In the genomic region with DNA sequence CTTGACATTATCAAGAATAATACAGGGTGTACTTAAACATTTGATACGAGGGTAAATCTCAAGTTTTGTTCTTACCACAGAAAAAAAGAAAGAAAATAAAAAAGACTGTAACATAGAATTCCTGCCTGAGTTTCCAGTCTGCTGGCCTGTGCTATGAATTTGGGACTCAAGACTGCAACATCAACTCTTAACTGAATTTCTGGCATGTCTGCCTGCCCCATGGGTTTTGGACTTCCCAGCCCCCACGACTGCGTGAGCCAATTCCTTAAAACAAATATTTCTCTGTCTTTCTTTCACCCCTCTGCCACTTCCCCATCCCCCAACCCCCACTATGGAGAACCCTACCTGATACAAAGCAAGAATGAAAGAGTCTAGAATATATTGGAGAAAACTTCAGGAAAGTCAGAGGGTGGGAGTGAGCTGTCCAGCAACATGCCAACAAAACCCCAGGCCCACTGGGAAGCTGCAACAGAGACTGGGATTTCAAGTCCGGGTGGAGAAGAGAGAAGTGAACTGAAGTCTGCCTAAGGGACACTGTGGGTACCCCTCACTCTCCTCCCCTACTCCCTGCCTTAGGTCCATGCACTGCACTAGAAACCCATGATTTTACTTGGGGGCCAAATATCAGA, we compare ENCODE assay signal across 14 cellular contexts. TPM values are rescaled to one million over a fixed set of nuclear protein-coding genes. Genes with fewer than 3 reads are reported as not detected.
DNase-seq lines count a peak whose midpoint lies in the region; ATAC-seq and TF ChIP-seq lines count a peak whose summit lies in the region.
"Had no signal": no experiment of that assay in that cellular context is flagged by ENCODE, and none has a peak within 500 bp of the region (broad histone marks: within the 10 kb centered on the region; RNA-seq: fewer than 3 reads in every experiment).

No MANE protein-coding gene starts in this region.

- H3K23ac ChIP-seq in mesenchymal stem cell (ENCODE audit: low read length in 2 of 2), result no peak overlapping the region

- H3K4me3 Mint-ChIP-seq in activated T-helper 1 cell treated with anti-CD3 and anti-CD28 coated beads, Interleukin-12 subunit alpha, Interleukin-12 subunit beta, Interleukin-2, Interleukin-4 antibody, amounts not matched to agents 30 ng/mL and 10 ng/mL and 1 ng/mL, durations not matched to agents 14 hours and 24 hours and 36 hours, result no peak overlapping the region
- peak overlapping the region; percentile 67 for H3K4me3 Mint-ChIP-seq in stimulated activated memory B cell treated with anti-CD40 and anti-IgM and Interleukin-4, amounts not matched to agents 10 μg/mL and 1 μg/mL and 100 μg/mL, for 72 hours
- H3K4me3 Mint-ChIP-seq: nephron progenitor cell had no signal

- H3K4me3 ChIP-seq in HEK293 (ENCODE audit: low read depth, low read length), result no peak overlapping the region
- H3K4me3 ChIP-seq in mesenchymal stem cell (ENCODE audit: insufficient read depth in 1 of 2, low read depth in 1 of 2, low read length in 2 of 2), result no peak overlapping the region
- H3K4me3 ChIP-seq in left ventricle myocardium inferior, result no peak overlapping the region
- H3K4me3 ChIP-seq in aorta (ENCODE audit: low read length in 2 of 2), result no peak overlapping the region
- H3K4me3 ChIP-seq: dorsolateral prefrontal cortex had no signal

- H3K18ac ChIP-seq in mesenchymal stem cell (ENCODE audit: low read depth in 1 of 2, low read length in 2 of 2), result no peak overlapping the region

- no peak overlapping the region for H3K14ac ChIP-seq in mesenchymal stem cell (ENCODE audit: low read length in 2 of 2)

- no peak overlapping the region for H2BK12ac ChIP-seq in mesenchymal stem cell (ENCODE audit: low read length in 2 of 2)

- peak overlapping the region; percentile 86 for H3K27ac Mint-ChIP-seq in activated T-helper 1 cell treated with anti-CD3 and anti-CD28 coated beads, Interleukin-12 subunit alpha, Interleukin-12 subunit beta, Interleukin-2, Interleukin-4 antibody, amounts not matched to agents 30 ng/mL and 10 ng/mL and 1 ng/mL, durations not matched to agents 14 hours and 24 hours and 36 hours
- peak overlapping the region; percentile 85 for H3K27ac Mint-ChIP-seq in stimulated activated memory B cell treated with anti-CD40 and anti-IgM and Interleukin-4, amounts not matched to agents 10 μg/mL and 1 μg/mL and 100 μg/mL, for 72 hours
- H3K27ac Mint-ChIP-seq: nephron progenitor cell had no signal

- no peak overlapping the region for H2AK5ac ChIP-seq in mesenchymal stem cell (ENCODE audit: low read length, severe bottlenecking)

- H3K4ac ChIP-seq in mesenchymal stem cell (ENCODE audit: low read depth in 1 of 2, low read length in 2 of 2), result no peak overlapping the region

- H3K27ac ChIP-seq in HEK293 (ENCODE audit: extremely low read depth, low read depth, low read length), result no peak overlapping the region
- H3K27ac ChIP-seq in mesenchymal stem cell (ENCODE audit: low read length, poor library complexity, severe bottlenecking), result no peak overlapping the region
- H3K27ac ChIP-seq in left ventricle myocardium inferior (replicated peaks), result no peak overlapping the region
- H3K27ac ChIP-seq in aorta (ENCODE audit: low read depth in 1 of 2, low read length in 2 of 2), result no peak overlapping the region
- H3K27ac ChIP-seq: dorsolateral prefrontal cortex had no signal

- no peaks in the 10 kb centered on the region for H3K9me3 Mint-ChIP-seq in activated T-helper 1 cell treated with anti-CD3 and anti-CD28 coated beads, Interleukin-12 subunit alpha, Interleukin-12 subunit beta, Interleukin-2, Interleukin-4 antibody, amounts not matched to agents 30 ng/mL and 10 ng/mL and 1 ng/mL, durations not matched to agents 14 hours and 24 hours and 36 hours
- H3K9me3 Mint-ChIP-seq in stimulated activated memory B cell treated with anti-CD40 and anti-IgM and Interleukin-4, amounts not matched to agents 10 μg/mL and 1 μg/mL and 100 μg/mL, for 72 hours, result no peaks in the 10 kb centered on the region

- peaks cover 26% of the 10 kb centered on the region for H3K4me1 Mint-ChIP-seq in activated T-helper 1 cell treated with anti-CD3 and anti-CD28 coated beads, Interleukin-12 subunit alpha, Interleukin-12 subunit beta, Interleukin-2, Interleukin-4 antibody, amounts not matched to agents 30 ng/mL and 10 ng/mL and 1 ng/mL, durations not matched to agents 14 hours and 24 hours and 36 hours (ENCODE audit: low read depth)
- peaks cover 63% of the 10 kb centered on the region for H3K4me1 Mint-ChIP-seq in stimulated activated memory B cell treated with anti-CD40 and anti-IgM and Interleukin-4, amounts not matched to agents 10 μg/mL and 1 μg/mL and 100 μg/mL, for 72 hours

- no peak overlapping the region for H3K4me2 ChIP-seq in mesenchymal stem cell (ENCODE audit: low read length, poor library complexity, severe bottlenecking)

- no peaks in the 10 kb centered on the region for H3K9me3 ChIP-seq in HEK293 (ENCODE audit: control insufficient read depth, insufficient read depth, low read depth, low read length)
- H3K9me3 ChIP-seq in mesenchymal stem cell (ENCODE audit: control insufficient read depth, low read length), result no peaks in the 10 kb centered on the region
- no peaks in the 10 kb centered on the region for H3K9me3 ChIP-seq in left ventricle myocardium inferior (replicated peaks)
- no peaks in the 10 kb centered on the region for H3K9me3 ChIP-seq in aorta (ENCODE audit: control insufficient read depth, low read length)

- no peaks in the 10 kb centered on the region for H3K27me3 Mint-ChIP-seq in activated T-helper 1 cell treated with anti-CD3 and anti-CD28 coated beads, Interleukin-12 subunit alpha, Interleukin-12 subunit beta, Interleukin-2, Interleukin-4 antibody, amounts not matched to agents 30 ng/mL and 10 ng/mL and 1 ng/mL, durations not matched to agents 14 hours and 24 hours and 36 hours (ENCODE audit: insufficient read depth)
- no peaks in the 10 kb centered on the region for H3K27me3 Mint-ChIP-seq in stimulated activated memory B cell treated with anti-CD40 and anti-IgM and Interleukin-4, amounts not matched to agents 10 μg/mL and 1 μg/mL and 100 μg/mL, for 72 hours

- peaks cover 6% of the 10 kb centered on the region for H3K36me3 Mint-ChIP-seq in activated T-helper 1 cell treated with anti-CD3 and anti-CD28 coated beads, Interleukin-12 subunit alpha, Interleukin-12 subunit beta, Interleukin-2, Interleukin-4 antibody, amounts not matched to agents 30 ng/mL and 10 ng/mL and 1 ng/mL, durations not matched to agents 14 hours and 24 hours and 36 hours (ENCODE audit: low read depth)
- peaks cover 11% of the 10 kb centered on the region for H3K36me3 Mint-ChIP-seq in stimulated activated memory B cell treated with anti-CD40 and anti-IgM and Interleukin-4, amounts not matched to agents 10 μg/mL and 1 μg/mL and 100 μg/mL, for 72 hours

- H2AFZ ChIP-seq in mesenchymal stem cell (ENCODE audit: low read depth, low read length), result no peak overlapping the region

- no peaks in the 10 kb centered on the region for H3K4me1 ChIP-seq in HEK293 (ENCODE audit: control insufficient read depth, insufficient read depth, low read length)
- no peaks in the 10 kb centered on the region for H3K4me1 ChIP-seq in mesenchymal stem cell (ENCODE audit: control insufficient read depth, insufficient read depth, low read depth, low read length)
- peaks cover 66% of the 10 kb centered on the region for H3K4me1 ChIP-seq in left ventricle myocardium inferior
- peaks cover 0 to 8% of the 10 kb centered on the region in 2 donors for H3K4me1 ChIP-seq in aorta (ENCODE audit: control insufficient read depth in 1 of 2, insufficient read depth in 2 of 2, low read length in 2 of 2)

- no peak overlapping the region for H3K9ac ChIP-seq in mesenchymal stem cell (ENCODE audit: low read length)

- intact Hi-C loops in Right ventricle myocardium inferior (cut with DNase I) (no loop called here), cardiac septum (cut with DNase I) (no loop called here), left ventricle myocardium inferior (cut with micrococcal nuclease) (no loop called here), aorta (cut with DNase I) (no loop called here)
- intact Hi-C loops in activated T-helper 1 cell treated with anti-CD3 and anti-CD28 coated beads, Interleukin-12 subunit alpha, Interleukin-12 subunit beta, Interleukin-2, Interleukin-4 antibody, amounts not matched to agents 30 ng/mL and 10 ng/mL and 1 ng/mL, durations not matched to agents 14 hours and 24 hours and 36 hours (cut with micrococcal nuclease), result loop anchor here (5.0 kb wide), 3 partner anchors 530 to 800 kb away; partner anchors contain the start of gene PRRC1

- peaks cover 0 to 4% of the 10 kb centered on the region in 2 experiments for H3K27me3 ChIP-seq in mesenchymal stem cell (ENCODE audit: control insufficient read depth in 1 of 2, insufficient read depth in 1 of 2, low read length in 2 of 2)
- H3K27me3 ChIP-seq in left ventricle myocardium inferior (ENCODE audit: low read depth), result no peaks in the 10 kb centered on the region
- no peaks in the 10 kb centered on the region for H3K27me3 ChIP-seq in aorta (ENCODE audit: control insufficient read depth in 1 of 2, insufficient read depth in 2 of 2, low read length in 1 of 2)
- H3K27me3 ChIP-seq: dorsolateral prefrontal cortex had no signal

- no peak overlapping the region for H4K8ac ChIP-seq in mesenchymal stem cell (ENCODE audit: low read length)

- 94% methylated on average over 3 of the region's 4 CpGs for WGBS in mesenchymal stem cell
- 20 to 29% methylated on average over 4 of the region's 4 CpGs for WGBS in aorta, 2 donors

- peaks cover 13% of the 10 kb centered on the region for H3K79me1 ChIP-seq in mesenchymal stem cell (replicated peaks; ENCODE audit: low read length, poor library complexity, severe bottlenecking)

- H2BK15ac ChIP-seq in mesenchymal stem cell (ENCODE audit: low read depth, poor library complexity, severe bottlenecking), result no peak overlapping the region

- peak; percentile 42 for ATAC-seq in Right ventricle myocardium inferior
- ATAC-seq in stimulated activated memory B cell treated with anti-CD40 and anti-IgM and Interleukin-4, amounts not matched to agents 10 μg/mL and 1 μg/mL and 100 μg/mL, for 72 hours, result peak; percentile 32
- no peak for ATAC-seq in aorta (ENCODE audit: low FRiP score)
- ATAC-seq: left lobe of liver had no signal

- TF ChIP-seq CTCF in HEK293 (tag by site-specific recombination; IDR thresholded peaks at IDR 0.05) (no peak), left ventricle myocardium inferior (IDR thresholded peaks at IDR 0.05; ENCODE audit: borderline replicate concordance) (no peak)

- H2BK5ac ChIP-seq in mesenchymal stem cell (ENCODE audit: low read depth, low read length, poor library complexity, severe bottlenecking), result no peak overlapping the region

- POLR2A ChIA-PET in HEK293 (lab: Yijun Ruan, JAX), result no interaction called here

- H4K91ac ChIP-seq in mesenchymal stem cell (ENCODE audit: low read length), result no peak overlapping the region

- CTCF ChIA-PET in HEK293 (lab: Yijun Ruan, JAX), result no interaction called here

- H3K36me3 ChIP-seq in HEK293 (ENCODE audit: control insufficient read depth in 2 of 2, insufficient read depth in 1 of 2, low read length in 2 of 2) (no peaks in the 10 kb centered on the region), mesenchymal stem cell (ENCODE audit: control insufficient read depth in 1 of 2, insufficient read depth in 2 of 2, low read depth in 1 of 2, low read length in 2 of 2) (no peaks in the 10 kb centered on the region), left ventricle myocardium inferior (no peaks in the 10 kb centered on the region), aorta (ENCODE audit: control insufficient read depth in 1 of 2, insufficient read depth in 2 of 2, low read length in 1 of 2) (no peaks in the 10 kb centered on the region)

- DNase-seq in Right ventricle myocardium inferior (ENCODE audit: missing footprints), result no peak
- DNase-seq in cardiac septum (ENCODE audit: low spot score), result no peak
- DNase-seq in activated T-helper 1 cell treated with anti-CD3 and anti-CD28 coated beads, Interleukin-12 subunit alpha, Interleukin-12 subunit beta, Interleukin-2, Interleukin-4 antibody, amounts not matched to agents 30 ng/mL and 10 ng/mL and 1 ng/mL, durations not matched to agents 14 hours and 24 hours and 36 hours (ENCODE audit: low spot score), result no peak
- no peak for DNase-seq in mesenchymal stem cell
- DNase-seq in left ventricle myocardium inferior, result no peak
- no peak for DNase-seq in aorta
- DNase-seq: DMS79, dorsolateral prefrontal cortex, hippocampal formation, nephron progenitor cell, SHP77 had no signal

- no peak overlapping the region for H2BK120ac ChIP-seq in mesenchymal stem cell (ENCODE audit: low read depth, low read length)

RNA-seq across cellular contexts. Expression of gene MARCHF3, which starts 43.0 kb away (rescaled TPM):
- total RNA-seq in Right ventricle myocardium inferior (30.1 TPM), cardiac septum (61.0 TPM), left ventricle myocardium inferior (35.7 TPM), aorta (10 to 100 TPM; 21.1 to 23.1 TPM)
- total RNA-seq in activated T-helper 1 cell treated with anti-CD3 and anti-CD28 coated beads, Interleukin-12 subunit alpha, Interleukin-12 subunit beta, Interleukin-2, Interleukin-4 antibody, amounts not matched to agents 30 ng/mL and 10 ng/mL and 1 ng/mL, durations not matched to agents 14 hours and 24 hours and 36 hours, result 5.2 and 5.9 TPM in 2 replicates
- polyA plus RNA-seq in mesenchymal stem cell (2013, experiment 1 of 2), result 1.3 TPM
- polyA plus RNA-seq in mesenchymal stem cell (2013, experiment 2 of 2), result 1.5 TPM
- polyA plus RNA-seq in aorta, result under 1 TPM; 0.38 to 0.82 TPM
